Comparison of ENCODE assay signal across 8 cellular contexts in genomic region chr19:18385675-18386542, GRCh38. TPM values are rescaled to one million over a fixed set of nuclear protein-coding genes. Genes with fewer than 3 reads are reported as not detected.
DNase-seq lines count a peak whose midpoint lies in the region; ATAC-seq, FAIRE-seq and TF ChIP-seq lines count a peak whose summit lies in the region.

Gene GDF15 (plus strand): TSS chr19:18386158. CDS start chr19:18386190, 32 bp downstream.

- no peak within 1 kb of the TSS for H4K5ac ChIP-seq in H1 (ENCODE audit: insufficient read length, low read depth, low read length)

- peak within 1 kb of the TSS; percentile 51; the same call in 1 of the 2 replicates for H2BK20ac ChIP-seq in H1 (ENCODE audit: low read length)

- H3K14ac ChIP-seq in H1 (ENCODE audit: insufficient read length): no peak within 1 kb of the TSS

- peaks cover 0 to 23% (median 14%) of the 10 kb centered on the region in 4 experiments; a peak in 6 of 7 replicates for H3K27me3 ChIP-seq in H1 (replicated peaks in 1 of 4; ENCODE audit: control insufficient read depth in 3 of 4, extremely low read depth in 1 of 4, insufficient read depth in 3 of 4, low read length in 3 of 4)

- H2AFZ ChIP-seq in H1 (ENCODE audit: low read length): no peak within 1 kb of the TSS

- H2BK120ac ChIP-seq in H1 (replicated peaks; ENCODE audit: low read depth, low read length): peak within 1 kb of the TSS; percentile 16

- H3K4me2 ChIP-seq in H1 (ENCODE audit: insufficient read depth in 1 of 2, low read depth in 2 of 2, low read length in 2 of 2): peak within 1 kb of the TSS; percentile 12 to 15; a peak in 2 of 4 replicates

- POLR2A ChIA-PET in H1 (lab: Charles Lee; ENCODE audit: partially characterized antibody): interaction anchor here (0.8 to 1.4 kb wide), 6 partner anchors 10 to 105 kb away, joined by 3 to 7 read pairs (median 4); partner anchors contain the start of gene JUND

- H3K4me3 ChIP-seq in AG09309 (ENCODE audit: control insufficient read depth, low read depth, low read length) (peak within 1 kb of the TSS; percentile 65), SK-N-MC (no peak within 1 kb of the TSS), H1 (ENCODE audit: extremely low read depth in 1 of 4, insufficient read depth in 2 of 4, low read depth in 3 of 4, low read length in 4 of 4) (peak within 1 kb of the TSS in 2 of 4 experiments; percentile 10 to 38; a peak in 3 of 8 replicates), mesodermal cell (ENCODE audit: extremely low read depth, insufficient read depth, low read length, poor library complexity, severe bottlenecking) (peak within 1 kb of the TSS; percentile 47), urinary bladder (ENCODE audit: low read depth, low read length) (peak within 1 kb of the TSS; percentile 11)

- peak; percentile 83 for TF ChIP-seq CTCF in AG09309 (IDR thresholded peaks at IDR 0.05; ENCODE audit: control insufficient read depth, insufficient read depth, low read depth, low read length, missing control alignments)
- TF ChIP-seq CTCF in H1 (IDR thresholded peaks at IDR 0.05; ENCODE audit: control extremely low read depth in 1 of 3, insufficient read depth in 1 of 3, low read depth in 1 of 3, low read length in 3 of 3): peak; percentile 84 to 93 (median 89)

- peak within 1 kb of the TSS; percentile 80 for H2BK12ac ChIP-seq in H1 (ENCODE audit: low read depth, low read length)

- H3K9ac ChIP-seq in SK-N-MC (ENCODE audit: insufficient read length) (peak within 1 kb of the TSS; percentile 11), H1 (replicated peaks in 1 of 4; ENCODE audit: extremely low read depth in 1 of 4, low read depth in 3 of 4, low read length in 3 of 4) (peak within 1 kb of the TSS in 1 of 4 experiments; percentile 25; a peak in 2 of 7 replicates)

- H3K4ac ChIP-seq in H1 (replicated peaks; ENCODE audit: insufficient read length, low read depth, low read length): no peak within 1 kb of the TSS

- peak; percentile 49 to 64 for TF ChIP-seq RAD21 in H1 (IDR thresholded peaks at IDR 0.05 in 1 of 2, conservative IDR thresholded peaks at IDR 0.05 in 1 of 2; ENCODE audit: low read depth in 2 of 2, low read length in 2 of 2)

- H3K9me3 ChIP-seq in SK-N-MC (ENCODE audit: low read depth, low read length) (no peaks in the 10 kb centered on the region), H1 (ENCODE audit: insufficient read depth in 2 of 2, low read depth in 1 of 2, low read length in 1 of 2) (no peaks in the 10 kb centered on the region), mesodermal cell (ENCODE audit: control insufficient read depth, low read length) (no peaks in the 10 kb centered on the region)

- in situ Hi-C loops in GM18951 (cut with MboI; ENCODE audit: low sequenced_read_pairs, unreplicated experiment): no loop called here

- peak within 1 kb of the TSS; percentile 81; the same call in 1 of the 2 replicates for H4K8ac ChIP-seq in H1 (ENCODE audit: extremely low read depth, insufficient read depth, low read length)

- no peak within 1 kb of the TSS for H3K23ac ChIP-seq in H1 (ENCODE audit: insufficient read length)

- H3K18ac ChIP-seq in H1 (ENCODE audit: extremely low read depth, low read length): peak within 1 kb of the TSS; percentile 57; the same call in 1 of the 2 replicates

- no peaks in the 10 kb centered on the region for H3K79me2 ChIP-seq in H1 (ENCODE audit: control insufficient read depth in 1 of 2, insufficient read depth in 2 of 2, low read length in 2 of 2)

- TF ChIP-seq EP300 in H1 (IDR thresholded peaks at IDR 0.05; ENCODE audit: borderline replicate concordance in 1 of 2, low read depth in 2 of 2, low read length in 2 of 2): no peak

- no peak within 1 kb of the TSS; the same call in 1 of the 2 replicates for H3K27ac ChIP-seq in SK-N-MC
- no peak within 1 kb of the TSS for H3K27ac ChIP-seq in H1 (ENCODE audit: low read depth, low read length)
- H3K27ac ChIP-seq in mesodermal cell (ENCODE audit: low read depth, low read length, severe bottlenecking): peak within 1 kb of the TSS; percentile 55
- no peak within 1 kb of the TSS for H3K27ac ChIP-seq in urinary bladder (ENCODE audit: low read depth)

- H3K23me2 ChIP-seq in H1 (ENCODE audit: low read depth, low read length): peaks cover 2% of the 10 kb centered on the region; the same call in 1 of the 2 replicates

- WGBS in H1 (ENCODE audit: extremely low coverage in 1 of 2, insufficient coverage in 1 of 2, insufficient read length in 1 of 2, insufficient replicate concordance in 2 of 2, low coverage in 1 of 2, low lambda C conversion rate in 2 of 2, missing lambda C conversion rate in 1 of 2), 2 experiments: 70% methylated on average over 29 of the region's 33 CpGs; no CpG with 5 or more reads in 1 of the 2 experiments
- WGBS in mesodermal cell (ENCODE audit: insufficient coverage in 2 of 2), 2 experiments: 73 to 79% methylated on average over 19 to 30 of the region's 33 CpGs
- WGBS in urinary bladder: 35% methylated on average over 33 of the region's 33 CpGs

- H3K79me1 ChIP-seq in H1 (ENCODE audit: low read depth, low read length): no peaks in the 10 kb centered on the region

- H3K36me3 ChIP-seq in SK-N-MC (ENCODE audit: insufficient read depth, low read length) (no peaks in the 10 kb centered on the region), H1 (ENCODE audit: control insufficient read depth in 2 of 4, insufficient read depth in 4 of 4, low read length in 3 of 4) (no peaks in the 10 kb centered on the region), mesodermal cell (ENCODE audit: control insufficient read depth, insufficient read depth, low read length) (peaks cover 11% of the 10 kb centered on the region), urinary bladder (ENCODE audit: insufficient read depth) (no peaks in the 10 kb centered on the region)

- H2BK5ac ChIP-seq in H1 (ENCODE audit: low read depth, low read length): peak within 1 kb of the TSS; percentile 3; the same call in 1 of the 2 replicates

- peak within 1 kb of the TSS; percentile 10; the same call in 1 of the 2 replicates for H2BK15ac ChIP-seq in H1 (ENCODE audit: low read length)

- H4K91ac ChIP-seq in H1 (replicated peaks; ENCODE audit: insufficient read length, low read length): peak within 1 kb of the TSS; percentile 70

- H4K20me1 ChIP-seq in H1 (replicated peaks in 1 of 2; ENCODE audit: control insufficient read depth in 1 of 2, insufficient read depth in 2 of 2, low read length in 2 of 2): no peaks in the 10 kb centered on the region

- CTCF ChIA-PET in H1 (lab: Charles Lee; ENCODE audit: partially characterized antibody): interaction anchor here (0.6 to 10.4 kb wide), 20 partner anchors 8 to 433 kb away, joined by 3 to 177 read pairs (median 5); partner anchors contain the start of genes LRRC25 and SSBP4

- no peak within 1 kb of the TSS; the same call in 1 of the 2 replicates for H2AK5ac ChIP-seq in H1 (ENCODE audit: low read depth, low read length)

- DNase-seq in AG09309 (ENCODE audit: low read depth) (peak; percentile 78), SK-N-MC (ENCODE audit: low read depth, low spot score) (no peak), H1 (ENCODE audit: low read depth in 1 of 2, low spot score in 2 of 2) (peak in 1 of 2 experiments; percentile 90), middle frontal gyrus (ENCODE audit: extremely low spot score, low spot score) (no peak)

- ATAC-seq in HG03460 (IDR thresholded peaks at IDR 0.05; ENCODE audit: unreplicated experiment): no peak

- TF ChIP-seq POLR2A in GM18951 (IDR thresholded peaks at IDR 0.05; ENCODE audit: extremely low read depth, insufficient read depth, insufficient read length) (peak; percentile 70), H1 (IDR thresholded peaks at IDR 0.05; ENCODE audit: control extremely low read depth in 1 of 2, low read depth in 2 of 2, low read length in 2 of 2) (peak in 1 of 2 experiments; percentile 74; a peak in 2 of 3 replicates)

- H3K56ac ChIP-seq in H1 (replicated peaks; ENCODE audit: insufficient read length, low read depth, low read length): no peak within 1 kb of the TSS

- H3K4me1 ChIP-seq in H1 (replicated peaks in 1 of 4; ENCODE audit: control insufficient read depth in 3 of 4, insufficient read depth in 4 of 4, low read length in 3 of 4) (peaks cover 3 to 4% (median 3%) of the 10 kb centered on the region in 4 experiments), mesodermal cell (ENCODE audit: control insufficient read depth, insufficient read depth, low read length, poor library complexity, severe bottlenecking) (peaks cover 31% of the 10 kb centered on the region), urinary bladder (ENCODE audit: insufficient read depth) (no peaks in the 10 kb centered on the region)

- FAIRE-seq in H1 (lab: Jason Lieb, UNC): no peak

TF ChIP-seq in H1, 55 proteins besides CTCF, POLR2A, EP300 and RAD21 (continues in another document):
- TF ChIP-seq RBBP5 (IDR thresholded peaks at IDR 0.05; ENCODE audit: borderline replicate concordance, low read depth, low read length): no peak
- peak; percentile 59; the same call in 1 of the 2 replicates for TF ChIP-seq TAF1 (IDR thresholded peaks at IDR 0.05; ENCODE audit: low read depth, low read length)
- peak; percentile 59; the same call in 1 of the 2 replicates for TF ChIP-seq YY1 (IDR thresholded peaks at IDR 0.05; ENCODE audit: low read depth, low read length)
- TF ChIP-seq HDAC2 (IDR thresholded peaks at IDR 0.05; ENCODE audit: borderline replicate concordance in 1 of 2, low read depth in 2 of 2, low read length in 2 of 2): 0 out of 4 replicates have a peak, but pooled peaks of 1 of the 2 experiments have one; percentile 19
- no peak for TF ChIP-seq SAP30 (IDR thresholded peaks at IDR 0.05; ENCODE audit: insufficient read depth, insufficient replicate concordance, low read length)
- TF ChIP-seq KDM4A (IDR thresholded peaks at IDR 0.05; ENCODE audit: low read depth, low read length, severe bottlenecking): no peak
- TF ChIP-seq GABPA (IDR thresholded peaks at IDR 0.05; ENCODE audit: borderline replicate concordance, insufficient read depth, low read length): peak; percentile 39; the same call in 1 of the 2 replicates
- peak; percentile 61 for TF ChIP-seq CREB1 (IDR thresholded peaks at IDR 0.05)
- peak; percentile 64; the same call in 1 of the 2 replicates for TF ChIP-seq MAX (IDR thresholded peaks at IDR 0.05)

RNA-seq across cellular contexts. Expression of gene GDF15, which starts in this region (rescaled TPM):
- total RNA-seq in H1 (2021; fragmentation: NEBNext Ultra II Directional; extraction: Animal tissue kit (Norgen Biotek cat#: 25700)): 4.1 and 5.0 TPM in 2 replicates
- polyA plus RNA-seq in H1 (2011; rRNA removed) (8.5 and 18.8 TPM in 2 replicates), urinary bladder (58.2 TPM)
- polyA plus RNA-seq in H1 (2011; cell fraction: cytosol; rRNA removed): 8.2 TPM
- polyA plus RNA-seq in H1 (2011; cell fraction: nucleus; rRNA removed): 17.2 TPM
- polyA plus RNA-seq in H1 (2012, experiment 1 of 2): 4.9 to 6.1 TPM (median 5.6 TPM) in 4 replicates
- polyA plus RNA-seq in H1 (2012, experiment 2 of 2): 5.5 TPM
- polyA plus RNA-seq in H1 (2013, experiment 1 of 2): 11.8 TPM
- polyA plus RNA-seq in H1 (2013, experiment 2 of 2): 14.4 TPM
- polyA minus RNA-seq in H1 (2011; rRNA and poly(A)+ RNA removed): 1.1 and 2.9 TPM in 2 replicates
- 6.8 TPM for polyA minus RNA-seq in H1 (2011; cell fraction: cytosol; rRNA and poly(A)+ RNA removed)
- 9.7 TPM for polyA minus RNA-seq in H1 (2011; cell fraction: nucleus; rRNA and poly(A)+ RNA removed)
- 38.5 TPM for polyA plus RNA-seq in mesodermal cell (2013, experiment 1 of 2)
- 29.4 TPM for polyA plus RNA-seq in mesodermal cell (2013, experiment 2 of 2)
- total RNA-seq in urinary bladder: 12.5 TPM
